Comparison of ENCODE assay signal across 9 cellular contexts in genomic region chr3:190121061-190121765, GRCh38. TPM values are rescaled to one million over a fixed set of nuclear protein-coding genes. Genes with fewer than 3 reads are reported as not detected.
DNase-seq lines count a peak whose midpoint lies in the region; ATAC-seq and TF ChIP-seq lines count a peak whose summit lies in the region.
"Had no signal": no experiment of that assay in that cellular context is flagged by ENCODE, and none has a peak within 500 bp of the region (broad histone marks: within the 10 kb centered on the region; RNA-seq: fewer than 3 reads in every experiment).

No MANE protein-coding gene starts in this region.

- no peak for ATAC-seq in naive thymus-derived CD4-positive, alpha-beta T cell
- ATAC-seq in left colon: no peak

- CTCF ChIA-PET in Calu3 (lab: Charles Lee): interaction anchor here (0.6 to 1.6 kb wide), 6 partner anchors 9 to 263 kb away, joined by 4 to 8 read pairs (median 6); no protein-coding TSS in a partner anchor
- CTCF ChIA-PET in naive thymus-derived CD4-positive, alpha-beta T cell (lab: Charles Lee): no interaction called here

- H3K9me3 Mint-ChIP-seq in Calu3 (ENCODE audit: low read depth, unreplicated experiment): no peaks in the 10 kb centered on the region
- no peaks in the 10 kb centered on the region for H3K9me3 Mint-ChIP-seq in progenitor cell of endocrine pancreas (ENCODE audit: low read depth)
- H3K9me3 Mint-ChIP-seq in naive thymus-derived CD4-positive, alpha-beta T cell: peaks cover 0 to 2% (median 0%) of the 10 kb centered on the region in 11 donors
- H3K9me3 Mint-ChIP-seq: central memory CD8-positive, alpha-beta T cell had no signal

- H3K4me3 ChIP-seq in SJCRH30 (peak overlapping the region; percentile 83), fibroblast of villous mesenchyme (ENCODE audit: low read depth, low read length) (peak overlapping the region; percentile 71)
- H3K4me3 ChIP-seq in naive thymus-derived CD4-positive, alpha-beta T cell (ENCODE audit: low read length): no peak overlapping the region

- no TSS peak for BruUV-seq in Calu3 (replicated peaks; lab: Mats Ljungman, UMichigan)

- peak overlapping the region; percentile 71 for H3K27ac ChIP-seq in SJCRH30
- no peak overlapping the region for H3K27ac ChIP-seq in naive thymus-derived CD4-positive, alpha-beta T cell (ENCODE audit: low read depth, low read length)

- H3K36me3 Mint-ChIP-seq in Calu3 (ENCODE audit: insufficient read depth, unreplicated experiment) (peaks cover 19% of the 10 kb centered on the region), progenitor cell of endocrine pancreas (ENCODE audit: insufficient read depth) (no peaks in the 10 kb centered on the region)
- peaks cover 0 to 6% (median 0%) of the 10 kb centered on the region in 5 donors for H3K36me3 Mint-ChIP-seq in naive thymus-derived CD4-positive, alpha-beta T cell

- H3K4me1 Mint-ChIP-seq in Calu3 (ENCODE audit: low read depth, unreplicated experiment) (peaks cover 85% of the 10 kb centered on the region), progenitor cell of endocrine pancreas (ENCODE audit: low read depth) (peaks cover 24% of the 10 kb centered on the region)
- peaks cover 3 to 12% (median 9%) of the 10 kb centered on the region in 7 donors for H3K4me1 Mint-ChIP-seq in naive thymus-derived CD4-positive, alpha-beta T cell

- POLR2A ChIA-PET in naive thymus-derived CD4-positive, alpha-beta T cell (lab: Charles Lee): no interaction called here

- peak overlapping the region; percentile 63 for H3K4me3 Mint-ChIP-seq in Calu3 (ENCODE audit: low read depth, unreplicated experiment)
- peak overlapping the region; percentile 71 for H3K4me3 Mint-ChIP-seq in progenitor cell of endocrine pancreas (ENCODE audit: low read depth)
- peak overlapping the region in 5 of 10 donors; percentile 28 to 60 (median 42) for H3K4me3 Mint-ChIP-seq in naive thymus-derived CD4-positive, alpha-beta T cell
- H3K4me3 Mint-ChIP-seq: central memory CD8-positive, alpha-beta T cell had no signal

- H3K27me3 Mint-ChIP-seq in Calu3 (ENCODE audit: unreplicated experiment) (peaks cover 21% of the 10 kb centered on the region), progenitor cell of endocrine pancreas (peaks cover 40% of the 10 kb centered on the region)
- peaks cover 47 to 67% (median 55%) of the 10 kb centered on the region in 5 donors for H3K27me3 Mint-ChIP-seq in naive thymus-derived CD4-positive, alpha-beta T cell

- intact Hi-C loops in Calu3 (cut with micrococcal nuclease; ENCODE audit: unreplicated experiment) (loop anchor here (1.0 to 10.0 kb wide), 4 partner anchors 76 to 194 kb away; no protein-coding TSS in a partner anchor), left colon (cut with DNase I, micrococcal nuclease) (loop anchor here in 1 of 2 donors (5.0 kb wide), 1 partner anchor 154 kb away; no protein-coding TSS in a partner anchor)
- intact Hi-C loops in naive thymus-derived CD4-positive, alpha-beta T cell (cut with micrococcal nuclease): no loop called here

- H3K27ac Mint-ChIP-seq in Calu3 (ENCODE audit: unreplicated experiment): no peak overlapping the region
- H3K27ac Mint-ChIP-seq in progenitor cell of endocrine pancreas: no peak overlapping the region
- H3K27ac Mint-ChIP-seq in naive thymus-derived CD4-positive, alpha-beta T cell: no peak overlapping the region

- DNase-seq in Calu3: no peak
- DNase-seq in SJCRH30: no peak
- DNase-seq in fibroblast of villous mesenchyme (ENCODE audit: low read depth): no peak
- no peak for DNase-seq in progenitor cell of endocrine pancreas (ENCODE audit: low spot score, unreplicated experiment)
- no peak for DNase-seq in naive thymus-derived CD4-positive, alpha-beta T cell
- no peak for DNase-seq in left colon
- no peak for DNase-seq in amniotic stem cell (lab: John Stamatoyannopoulos, UW)
- DNase-seq in NCI-H1092 treated with DMSO at 0.1 percent for 48 hours (lab: John Stamatoyannopoulos, UW): no peak

- no peaks in the 10 kb centered on the region for H3K27me3 ChIP-seq in SJCRH30
- no peaks in the 10 kb centered on the region for H3K27me3 ChIP-seq in naive thymus-derived CD4-positive, alpha-beta T cell (ENCODE audit: control insufficient read depth in 2 of 2, insufficient read depth in 2 of 2, low read length in 2 of 2)

- no peaks in the 10 kb centered on the region for H3K9me3 ChIP-seq in SJCRH30 (replicated peaks)
- no peaks in the 10 kb centered on the region for H3K9me3 ChIP-seq in naive thymus-derived CD4-positive, alpha-beta T cell (ENCODE audit: control insufficient read depth in 2 of 3, low read length in 3 of 3)

- H3K4me1 ChIP-seq in SJCRH30: peaks cover 8% of the 10 kb centered on the region; the same call in 1 of the 2 replicates
- no peaks in the 10 kb centered on the region for H3K4me1 ChIP-seq in naive thymus-derived CD4-positive, alpha-beta T cell (ENCODE audit: control insufficient read depth in 2 of 2, insufficient read depth in 2 of 2, low read length in 2 of 2)

- no peaks in the 10 kb centered on the region for H3K36me3 ChIP-seq in SJCRH30
- no peaks in the 10 kb centered on the region for H3K36me3 ChIP-seq in naive thymus-derived CD4-positive, alpha-beta T cell (ENCODE audit: control insufficient read depth in 2 of 3, insufficient read depth in 3 of 3, low read length in 3 of 3)

- no peak for TF ChIP-seq CTCF in Calu3 (IDR thresholded peaks at IDR 0.05; ENCODE audit: unreplicated experiment)
- TF ChIP-seq CTCF in fibroblast of villous mesenchyme (IDR thresholded peaks at IDR 0.05; ENCODE audit: insufficient read depth, low read depth, low read length): no peak
- TF ChIP-seq CTCF in progenitor cell of endocrine pancreas (IDR thresholded peaks at IDR 0.05; ENCODE audit: unreplicated experiment): no peak

RNA-seq across cellular contexts. Expression of gene P3H2, which starts 0.5 kb away (rescaled TPM):
- total RNA-seq in Calu3 (2022) (5.9 and 7.1 TPM in 2 replicates), fibroblast of villous mesenchyme (21.9 and 51.8 TPM in 2 replicates), progenitor cell of endocrine pancreas (5.2 and 5.3 TPM in 2 replicates), left colon (10 to 100 TPM; 39.5 to 46.4 TPM)
- total RNA-seq in SJCRH30 (2014; rRNA removed; shearing (Covaris generic)): 31.5 and 36.5 TPM in 2 replicates
- 1 to 10 TPM in 1 of 5 experiments, under 1 TPM in 1, not detected in 3; 0.48 to 1.8 TPM for total RNA-seq in naive thymus-derived CD4-positive, alpha-beta T cell
- polyA plus RNA-seq in naive thymus-derived CD4-positive, alpha-beta T cell: not detected
